8 cellular contexts compared by ENCODE assay signal in the genomic region with DNA sequence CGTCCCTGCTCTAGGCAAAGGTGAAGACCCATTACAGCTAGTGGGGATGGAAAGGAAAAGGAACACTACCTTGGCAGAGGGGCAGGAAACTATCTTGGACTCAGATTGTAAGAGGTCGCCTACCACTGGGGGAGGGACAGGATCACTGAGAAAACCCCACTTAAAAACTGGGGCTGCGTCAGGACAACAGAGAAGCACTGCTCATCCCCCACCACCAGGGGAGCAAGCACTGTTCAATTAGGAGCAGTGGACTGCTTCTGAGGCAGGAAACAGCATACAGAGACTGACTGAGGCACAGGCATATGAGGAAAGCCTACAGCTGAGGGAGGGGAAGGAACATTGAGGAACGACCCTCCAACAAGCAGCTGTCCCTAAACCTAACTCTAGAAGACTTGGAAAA. TPM values are rescaled to one million over a fixed set of nuclear protein-coding genes. Genes with fewer than 3 reads are reported as not detected.
DNase-seq lines count a peak whose midpoint lies in the region; ATAC-seq, FAIRE-seq and TF ChIP-seq lines count a peak whose summit lies in the region.

No MANE protein-coding gene starts in this region.

- no TSS peak for BruUV-seq in IMR-90 (replicated peaks; lab: Mats Ljungman, UMichigan)

- TF ChIP-seq CTCF in IMR-90 (conservative IDR thresholded peaks at IDR 0.05; ENCODE audit: low read depth, low read length) (peak; percentile 26; the same call in 1 of the 2 replicates), H1 (IDR thresholded peaks at IDR 0.05; ENCODE audit: control extremely low read depth in 1 of 3, insufficient read depth in 1 of 3, low read depth in 1 of 3, low read length in 3 of 3) (peak; percentile 49 to 74 (median 64)), testis (IDR thresholded peaks at IDR 0.05) (peak in 2 of 3 experiments; percentile 15 to 33)

- H4K20me1 ChIP-seq in IMR-90 (ENCODE audit: insufficient read depth, low read length) (no peaks in the 10 kb centered on the region), H1 (replicated peaks in 1 of 2; ENCODE audit: control insufficient read depth in 1 of 2, insufficient read depth in 2 of 2, low read length in 2 of 2) (no peaks in the 10 kb centered on the region)

- intact Hi-C loops in IMR-90 (cut with micrococcal nuclease): no loop called here
- intact Hi-C loops in testis (cut with DNase I; ENCODE audit: low total_unique reads): no loop called here

- H3K9me1 ChIP-seq in IMR-90 (ENCODE audit: insufficient read depth, low read length): no peaks in the 10 kb centered on the region

- H2BK5ac ChIP-seq in IMR-90 (ENCODE audit: low read depth, low read length, poor library complexity, severe bottlenecking) (no peak overlapping the region), H1 (ENCODE audit: low read depth, low read length) (no peak overlapping the region)

- DNase-seq in GM12892 (ENCODE audit: insufficient read length): peak; percentile 49
- no peak for DNase-seq in IMR-90
- peak in 1 of 2 experiments; percentile 51 for DNase-seq in H1 (ENCODE audit: low read depth in 1 of 2, low spot score in 2 of 2)
- no peak for DNase-seq in testis
- no peak for DNase-seq in inferior parietal cortex (ENCODE audit: extremely low spot score)
- no peak for DNase-seq in NCI-H1048 (lab: John Stamatoyannopoulos, UW)
- DNase-seq in caudate nucleus (lab: John Stamatoyannopoulos, UW): no peak

- H2BK20ac ChIP-seq in IMR-90 (ENCODE audit: low read depth, low read length) (no peak overlapping the region), H1 (ENCODE audit: low read length) (no peak overlapping the region)

- H4K91ac ChIP-seq in IMR-90 (ENCODE audit: insufficient read depth, low read depth, low read length): no peak overlapping the region
- no peak overlapping the region for H4K91ac ChIP-seq in H1 (replicated peaks; ENCODE audit: insufficient read length, low read length)

- WGBS in IMR-90 (ENCODE audit: extremely low coverage in 2 of 2, insufficient read length in 1 of 2), 2 experiments: 80% methylated on average over 1 of the region's 4 CpGs; no CpG with 5 or more reads in 1 of the 2 experiments
- 68% methylated on average over 4 of the region's 4 CpGs; no CpG with 5 or more reads in 1 of the 2 experiments for WGBS in H1 (ENCODE audit: extremely low coverage in 1 of 2, insufficient coverage in 1 of 2, insufficient read length in 1 of 2, insufficient replicate concordance in 2 of 2, low coverage in 1 of 2, low lambda C conversion rate in 2 of 2, missing lambda C conversion rate in 1 of 2), 2 experiments
- 84 to 87% methylated on average over 4 of the region's 4 CpGs for WGBS in testis, 2 donors

- H2BK15ac ChIP-seq in IMR-90 (ENCODE audit: low read depth, low read length) (no peak overlapping the region), H1 (ENCODE audit: low read length) (no peak overlapping the region)

- H2BK12ac ChIP-seq in H1 (ENCODE audit: low read depth, low read length): no peak overlapping the region

- H2AFZ ChIP-seq in IMR-90 (replicated peaks; ENCODE audit: low read length, poor library complexity) (no peak overlapping the region), H1 (ENCODE audit: low read length) (no peak overlapping the region)

- H3K23ac ChIP-seq in IMR-90 (ENCODE audit: low read depth, low read length) (no peak overlapping the region), H1 (ENCODE audit: insufficient read length) (no peak overlapping the region)

- H3K36me3 ChIP-seq in IMR-90 (ENCODE audit: control insufficient read depth, insufficient read depth, low read length): peaks cover 8% of the 10 kb centered on the region; the same call in 1 of the 2 replicates
- H3K36me3 ChIP-seq in H1 (ENCODE audit: control insufficient read depth in 2 of 4, insufficient read depth in 4 of 4, low read length in 3 of 4): peaks cover 0 to 13% (median 5%) of the 10 kb centered on the region in 4 experiments; a peak in 3 of 8 replicates
- H3K36me3 ChIP-seq in testis (ENCODE audit: low read depth, missing control alignments): no peaks in the 10 kb centered on the region

- no peaks in the 10 kb centered on the region for H3K23me2 ChIP-seq in H1 (ENCODE audit: low read depth, low read length)

- dilution Hi-C loops in IMR-90 (cut with HindIII; ENCODE audit: low sequenced_read_pairs, unreplicated experiment): no loop called here

- H3K9ac ChIP-seq in IMR-90 (ENCODE audit: low read depth, low read length) (no peak overlapping the region), H1 (replicated peaks in 1 of 4; ENCODE audit: extremely low read depth in 1 of 4, low read depth in 3 of 4, low read length in 3 of 4) (no peak overlapping the region)

- TF ChIP-seq EP300 in H1 (IDR thresholded peaks at IDR 0.05; ENCODE audit: borderline replicate concordance in 1 of 2, low read depth in 2 of 2, low read length in 2 of 2): no peak

- H3K79me1 ChIP-seq in IMR-90 (ENCODE audit: low read depth in 1 of 2, low read length in 2 of 2) (no peaks in the 10 kb centered on the region), H1 (ENCODE audit: low read depth, low read length) (no peaks in the 10 kb centered on the region)

- FAIRE-seq in GM12892 (lab: Jason Lieb, UNC): peak; percentile 85
- FAIRE-seq in H1 (lab: Jason Lieb, UNC): no peak

- H3K4me2 ChIP-seq in IMR-90 (ENCODE audit: low read depth, low read length) (no peak overlapping the region), H1 (ENCODE audit: insufficient read depth in 1 of 2, low read depth in 2 of 2, low read length in 2 of 2) (no peak overlapping the region)

- H3K4me1 ChIP-seq in IMR-90 (ENCODE audit: control insufficient read depth, insufficient read depth, low read length) (no peaks in the 10 kb centered on the region), H1 (replicated peaks in 1 of 4; ENCODE audit: control insufficient read depth in 3 of 4, insufficient read depth in 4 of 4, low read length in 3 of 4) (no peaks in the 10 kb centered on the region), testis (no peaks in the 10 kb centered on the region)

- CTCF ChIA-PET in IMR-90 (lab: Yijun Ruan, JAX) (no interaction called here), H1 (lab: Charles Lee; ENCODE audit: partially characterized antibody) (interaction anchor here (0.7 to 2.3 kb wide), 7 partner anchors 11 to 106 kb away, joined by 3 to 8 read pairs (median 3); a partner anchor contains a TSS)

- no peak overlapping the region for H3K18ac ChIP-seq in IMR-90 (ENCODE audit: low read depth, low read length)
- H3K18ac ChIP-seq in H1 (ENCODE audit: extremely low read depth, low read length): no peak overlapping the region

- 0 out of 2 replicates have a peak, but pooled peaks have one; percentile 16 for TF ChIP-seq RAD21 in IMR-90 (IDR thresholded peaks at IDR 0.05; ENCODE audit: low read length)
- peak; percentile 28 to 45; a peak in 3 of 4 replicates for TF ChIP-seq RAD21 in H1 (IDR thresholded peaks at IDR 0.05 in 1 of 2, conservative IDR thresholded peaks at IDR 0.05 in 1 of 2; ENCODE audit: low read depth in 2 of 2, low read length in 2 of 2)

- TF ChIP-seq POLR2A in GM12892 (IDR thresholded peaks at IDR 0.05; ENCODE audit: low read depth, low read length) (no peak), IMR-90 (IDR thresholded peaks at IDR 0.05; ENCODE audit: low read depth, low read length) (no peak), H1 (IDR thresholded peaks at IDR 0.05; ENCODE audit: control extremely low read depth in 1 of 2, low read depth in 2 of 2, low read length in 2 of 2) (no peak), testis (IDR thresholded peaks at IDR 0.05) (no peak)

- POLR2A ChIA-PET in IMR-90 (lab: Charles Lee; ENCODE audit: unreplicated experiment) (no interaction called here), H1 (lab: Charles Lee; ENCODE audit: partially characterized antibody) (interaction anchor here (2.8 kb wide), 1 partner anchor 10 kb away, joined by 6 read pairs; no protein-coding TSS in a partner anchor)

- H3K14ac ChIP-seq in IMR-90 (replicated peaks; ENCODE audit: low read depth, low read length): no peak overlapping the region
- no peak overlapping the region for H3K14ac ChIP-seq in H1 (ENCODE audit: insufficient read length)

- H4K5ac ChIP-seq in IMR-90 (ENCODE audit: low read depth, low read length) (no peak overlapping the region), H1 (ENCODE audit: insufficient read length, low read depth, low read length) (no peak overlapping the region)

- H3K56ac ChIP-seq in IMR-90 (ENCODE audit: extremely low read depth, insufficient read depth, low read length): no peak overlapping the region
- H3K56ac ChIP-seq in H1 (replicated peaks; ENCODE audit: insufficient read length, low read depth, low read length): no peak overlapping the region

- H3K9me3 ChIP-seq in IMR-90 (ENCODE audit: control insufficient read depth, insufficient read depth, low read length): no peaks in the 10 kb centered on the region
- H3K9me3 ChIP-seq in H1 (ENCODE audit: insufficient read depth in 2 of 2, low read depth in 1 of 2, low read length in 1 of 2): peaks cover 14 to 22% of the 10 kb centered on the region in 2 experiments; a peak in 3 of 4 replicates
- no peaks in the 10 kb centered on the region for H3K9me3 ChIP-seq in testis

- H3K4ac ChIP-seq in IMR-90 (ENCODE audit: low read depth, low read length) (no peak overlapping the region), H1 (replicated peaks; ENCODE audit: insufficient read length, low read depth, low read length) (no peak overlapping the region)

- no peak overlapping the region for H4K8ac ChIP-seq in IMR-90 (ENCODE audit: low read depth in 2 of 2, low read length in 2 of 2)
- no peak overlapping the region for H4K8ac ChIP-seq in H1 (ENCODE audit: extremely low read depth, insufficient read depth, low read length)

- H3K27me3 ChIP-seq in IMR-90 (ENCODE audit: control insufficient read depth, insufficient read depth, low read length) (no peaks in the 10 kb centered on the region), H1 (replicated peaks in 1 of 4; ENCODE audit: control insufficient read depth in 3 of 4, extremely low read depth in 1 of 4, insufficient read depth in 3 of 4, low read length in 3 of 4) (no peaks in the 10 kb centered on the region), testis (no peaks in the 10 kb centered on the region)

- no peak overlapping the region for H2AK5ac ChIP-seq in IMR-90 (ENCODE audit: low read depth, low read length)
- H2AK5ac ChIP-seq in H1 (ENCODE audit: low read depth, low read length): no peak overlapping the region

- no peaks in the 10 kb centered on the region for H3K79me2 ChIP-seq in H1 (ENCODE audit: control insufficient read depth in 1 of 2, insufficient read depth in 2 of 2, low read length in 2 of 2)

- ATAC-seq in GM21515 (IDR thresholded peaks at IDR 0.05; ENCODE audit: unreplicated experiment) (peak; percentile 91), IMR-90 (ENCODE audit: low read depth) (no peak)

- in situ Hi-C loops in IMR-90 (cut with MboI; ENCODE audit: low sequenced_read_pairs): no loop called here

- no peak overlapping the region for H2AK9ac ChIP-seq in IMR-90 (replicated peaks; ENCODE audit: low read depth, low read length, poor library complexity)

- H3K27ac ChIP-seq in IMR-90 (ENCODE audit: insufficient read depth, low read length) (no peak overlapping the region), H1 (ENCODE audit: low read depth, low read length) (no peak overlapping the region), testis (no peak overlapping the region), caudate nucleus (ENCODE audit: low read depth, low read length) (no peak overlapping the region)

- H3K4me3 ChIP-seq in IMR-90 (ENCODE audit: insufficient read depth, low read depth, low read length) (no peak overlapping the region), H1 (ENCODE audit: extremely low read depth in 1 of 4, insufficient read depth in 2 of 4, low read depth in 3 of 4, low read length in 4 of 4) (no peak overlapping the region), testis (no peak overlapping the region)

- H2BK120ac ChIP-seq in IMR-90 (ENCODE audit: low read depth, low read length) (no peak overlapping the region), H1 (replicated peaks; ENCODE audit: low read depth, low read length) (no peak overlapping the region)

RNA-seq across cellular contexts. Expression of a gene that starts 20.8 kb away (rescaled TPM):
- 35.4 TPM for polyA plus RNA-seq in GM12892 (2012; ENCODE audit: missing spikeins)
- total RNA-seq in IMR-90 (2012; rRNA removed) (27.2 and 33.1 TPM in 2 replicates), testis (10 to 100 TPM; 20.9 to 21.9 TPM)
- polyA plus RNA-seq in IMR-90 (2012; rRNA removed) (15.3 and 15.5 TPM in 2 replicates), H1 (2011; rRNA removed) (17.3 and 23.1 TPM in 2 replicates), testis (ENCODE audit: insufficient read depth, low read depth, low replicate concordance) (23.2 TPM)
- 5.4 and 6.9 TPM in 2 replicates for polyA plus RNA-seq in IMR-90 (2012; cell fraction: cytosol; rRNA removed)
- polyA plus RNA-seq in IMR-90 (2012; cell fraction: nucleus; rRNA removed; ENCODE audit: low replicate concordance): 3.6 and 8.3 TPM in 2 replicates
- total RNA-seq in H1 (2021; fragmentation: NEBNext Ultra II Directional; extraction: Animal tissue kit (Norgen Biotek cat#: 25700)): 61.2 and 66.2 TPM in 2 replicates
- 27.8 TPM for polyA plus RNA-seq in H1 (2011; cell fraction: cytosol; rRNA removed)
- 18.5 TPM for polyA plus RNA-seq in H1 (2011; cell fraction: nucleus; rRNA removed)
- 33.2 to 40.8 TPM (median 37.6 TPM) in 4 replicates for polyA plus RNA-seq in H1 (2012, experiment 1 of 2)
- 9.9 TPM for polyA plus RNA-seq in H1 (2012, experiment 2 of 2)
- polyA plus RNA-seq in H1 (2013, experiment 1 of 2): 34.8 TPM
- polyA plus RNA-seq in H1 (2013, experiment 2 of 2): 34.4 TPM
- polyA minus RNA-seq in H1 (2011; rRNA and poly(A)+ RNA removed): 43.1 and 43.7 TPM in 2 replicates
- polyA minus RNA-seq in H1 (2011; cell fraction: cytosol; rRNA and poly(A)+ RNA removed): 29.4 TPM
- polyA minus RNA-seq in H1 (2011; cell fraction: nucleus; rRNA and poly(A)+ RNA removed): 33.4 TPM
